Comparison of ENCODE assay signal across 20 cellular contexts in genomic region chr11:92939305-92939704, GRCh38. TPM values are rescaled to one million over a fixed set of nuclear protein-coding genes. Genes with fewer than 3 reads are reported as not detected.
DNase-seq lines count a peak whose midpoint lies in the region; ATAC-seq and TF ChIP-seq lines count a peak whose summit lies in the region.
"Had no signal": no experiment of that assay in that cellular context is flagged by ENCODE, and none has a peak within 500 bp of the region (broad histone marks: within the 10 kb centered on the region; RNA-seq: fewer than 3 reads in every experiment).

No MANE protein-coding gene starts in this region.

- H3K36me3 ChIP-seq in MM.1S (replicated peaks; ENCODE audit: insufficient read depth, low read length) (no peaks in the 10 kb centered on the region), PC-9 (ENCODE audit: low read depth) (no peaks in the 10 kb centered on the region), brain microvascular endothelial cell (replicated peaks) (no peaks in the 10 kb centered on the region)
- H3K36me3 ChIP-seq: BLaER1 treated with 17β-estradiol and CSF1 and Interleukin-3, amounts not matched to agents 10 nM and 100 nM had no signal

- H3K9me3 ChIP-seq in MM.1S (replicated peaks; ENCODE audit: insufficient read depth, low read length) (no peaks in the 10 kb centered on the region), PC-9 (ENCODE audit: insufficient read depth, low read depth) (no peaks in the 10 kb centered on the region)
- H3K9me3 ChIP-seq: A549, Caco-2 had no signal

- in situ Hi-C loops in brain microvascular endothelial cell (cut with HindIII; ENCODE audit: low pct_ligation_motif_present, low sequenced_read_pairs) = no loop called here

- CTCF ChIA-PET in PC-9 (lab: Charles Lee) = no interaction called here

- no peak for TF ChIP-seq CTCF in MM.1S (IDR thresholded peaks at IDR 0.05; ENCODE audit: low read length)
- TF ChIP-seq CTCF in PC-9 (conservative IDR thresholded peaks at IDR 0.05) = no peak
- no peak for TF ChIP-seq CTCF in brain microvascular endothelial cell (IDR thresholded peaks at IDR 0.05; ENCODE audit: low read depth, low read length, missing control alignments)

- H3K79me2 ChIP-seq in MM.1S (ENCODE audit: low read length) (no peaks in the 10 kb centered on the region), PC-9 (ENCODE audit: low read depth) (no peaks in the 10 kb centered on the region)

- POLR2A ChIA-PET in PC-9 (lab: Charles Lee; ENCODE audit: unreplicated experiment) = no interaction called here

- no peak overlapping the region for H3K4me3 ChIP-seq in MM.1S (ENCODE audit: low read length)
- H3K4me3 ChIP-seq in PC-9 = no peak overlapping the region
- H3K4me3 ChIP-seq in brain microvascular endothelial cell (ENCODE audit: low read depth, low read length) = no peak overlapping the region
- H3K4me3 ChIP-seq: A549; BLaER1 treated with 17β-estradiol and CSF1 and Interleukin-3, amounts not matched to agents 10 nM and 100 nM had no signal

- peak; percentile 62 for ATAC-seq in GM18867 (IDR thresholded peaks at IDR 0.05; ENCODE audit: unreplicated experiment)
- ATAC-seq in GM21717 (IDR thresholded peaks at IDR 0.05; ENCODE audit: unreplicated experiment) = peak; percentile 44
- no peak for ATAC-seq in GM19351 (IDR thresholded peaks at IDR 0.05; ENCODE audit: unreplicated experiment)
- ATAC-seq: A549; CD8-positive, alpha-beta T cell had no signal

- DNase-seq in MM.1S (peak; percentile 69), PC-9 (no peak), brain microvascular endothelial cell (no peak)
- no peak for DNase-seq in activated CD8-positive, alpha-beta memory T cell treated with anti-CD3 and anti-CD28 coated beads, Interleukin-2, amount 50 U/mL, for 48 hours
- DNase-seq: AML-193; Caco-2; Calu3; CD4-positive, alpha-beta T cell; CD8-positive, alpha-beta T cell; DMS79 treated with DMSO at 0.1 percent for 48 hours; GF-D8 had no signal

- H3F3A ChIP-seq in MM.1S (ENCODE audit: insufficient read depth, low read length) = peaks cover 9% of the 10 kb centered on the region; the same call in 1 of the 2 replicates
- H3F3A ChIP-seq in PC-9 (ENCODE audit: insufficient read depth, low read depth) = no peaks in the 10 kb centered on the region

- intact Hi-C loops in PC-9 (cut with micrococcal nuclease; ENCODE audit: unreplicated experiment) = no loop called here

- H3K27me3 ChIP-seq in MM.1S (replicated peaks; ENCODE audit: insufficient read depth, low read length) = no peaks in the 10 kb centered on the region
- no peaks in the 10 kb centered on the region for H3K27me3 ChIP-seq in PC-9 (ENCODE audit: insufficient read depth, low read depth)
- H3K27me3 ChIP-seq in brain microvascular endothelial cell (replicated peaks) = no peaks in the 10 kb centered on the region
- H3K27me3 ChIP-seq: BLaER1 treated with 17β-estradiol and CSF1 and Interleukin-3, amounts not matched to agents 10 nM and 100 nM had no signal

- H2AFZ ChIP-seq in MM.1S (ENCODE audit: low read length) (peak overlapping the region; percentile 35), PC-9 (0 out of 2 replicates have a peak overlapping the region, but pooled peaks have one; percentile 3)

- H3K4me2 ChIP-seq in MM.1S (ENCODE audit: low read depth, low read length) (peak overlapping the region; percentile 39), PC-9 (no peak overlapping the region)
- H3K4me2 ChIP-seq: A549; BLaER1 treated with 17β-estradiol and CSF1 and Interleukin-3, amounts not matched to agents 10 nM and 100 nM had no signal

- no TSS peak for BruUV-seq in PC-9 (replicated peaks; lab: Mats Ljungman, UMichigan)

- H3K9me2 ChIP-seq in MM.1S (replicated peaks; ENCODE audit: insufficient read depth, low read length) (no peaks in the 10 kb centered on the region), PC-9 (ENCODE audit: insufficient read depth) (no peaks in the 10 kb centered on the region)

- H3K4me1 ChIP-seq in MM.1S (ENCODE audit: low read length) = peaks cover 13% of the 10 kb centered on the region
- no peaks in the 10 kb centered on the region for H3K4me1 ChIP-seq in PC-9 (replicated peaks; ENCODE audit: insufficient read depth)
- H3K4me1 ChIP-seq: BLaER1 treated with 17β-estradiol and CSF1 and Interleukin-3, amounts not matched to agents 10 nM and 100 nM; Caco-2 had no signal

- no peak overlapping the region for H3K9ac ChIP-seq in MM.1S (ENCODE audit: low read length)
- H3K9ac ChIP-seq: BLaER1 treated with 17β-estradiol and CSF1 and Interleukin-3, amounts not matched to agents 10 nM and 100 nM had no signal

- H3K27ac ChIP-seq in MM.1S (ENCODE audit: low read length) = peak overlapping the region; percentile 42; the same call in 1 of the 2 replicates
- no peak overlapping the region for H3K27ac ChIP-seq in PC-9
- no peak overlapping the region for H3K27ac ChIP-seq in brain microvascular endothelial cell
- H3K27ac ChIP-seq: 22Rv1; A549; BLaER1 treated with 17β-estradiol and CSF1 and Interleukin-3, amounts not matched to agents 10 nM and 100 nM; C4-2B had no signal

- no peaks in the 10 kb centered on the region for H4K20me1 ChIP-seq in MM.1S (ENCODE audit: insufficient read depth, low read length)
- H4K20me1 ChIP-seq in PC-9 (ENCODE audit: insufficient read depth) = no peaks in the 10 kb centered on the region
- H4K20me1 ChIP-seq: BLaER1 treated with 17β-estradiol and CSF1 and Interleukin-3, amounts not matched to agents 10 nM and 100 nM had no signal

RNA-seq across cellular contexts. Expression of gene MTNR1B, which starts 30.1 kb away (rescaled TPM):
- total RNA-seq in PC-9 (2021) = not detected in 2 replicates
- total RNA-seq: A172; B cell; Caco-2; Calu3; CD4-positive, alpha-beta T cell; CD8-positive, alpha-beta T cell had no signal
